Comparison of ENCODE assay signal across 8 cellular contexts in genomic region chr10:17257466-17258321, GRCh38. TPM values are rescaled to one million over a fixed set of nuclear protein-coding genes. Genes with fewer than 3 reads are reported as not detected.
DNase-seq lines count a peak whose midpoint lies in the region; ATAC-seq, FAIRE-seq and TF ChIP-seq lines count a peak whose summit lies in the region.

No MANE protein-coding gene starts in this region.

- H3K9ac ChIP-seq in SU-DHL-6 (ENCODE audit: low read length) (no peak overlapping the region), astrocyte (ENCODE audit: low read length) (peak overlapping the region; percentile 75), skeletal muscle satellite cell (ENCODE audit: low read depth, low read length) (peak overlapping the region; percentile 80)

- H3K27ac ChIP-seq in SU-DHL-6 (ENCODE audit: low read depth, low read length) (no peak overlapping the region), astrocyte (ENCODE audit: low read depth, low read length) (peak overlapping the region; percentile 21)

- ATAC-seq in GM21423 (IDR thresholded peaks at IDR 0.05; ENCODE audit: unreplicated experiment): peak; percentile 80

- H3K4me2 ChIP-seq in SU-DHL-6 (ENCODE audit: low read depth, low read length, poor library complexity, severe bottlenecking) (no peak overlapping the region), astrocyte (ENCODE audit: low read length) (peak overlapping the region; percentile 81), skeletal muscle satellite cell (ENCODE audit: low read length) (peak overlapping the region; percentile 82)

- no peaks in the 10 kb centered on the region for H3K27me3 ChIP-seq in SU-DHL-6 (ENCODE audit: low read length)
- no peaks in the 10 kb centered on the region for H3K27me3 ChIP-seq in astrocyte (ENCODE audit: insufficient read depth, low read length)
- no peaks in the 10 kb centered on the region for H3K27me3 ChIP-seq in skeletal muscle satellite cell (ENCODE audit: control insufficient read depth, insufficient read depth, low read length)

- no peaks in the 10 kb centered on the region for H3K9me2 ChIP-seq in SU-DHL-6 (replicated peaks; ENCODE audit: insufficient read depth, low read length)

- H3K4me1 ChIP-seq in astrocyte (ENCODE audit: insufficient read depth, low read length) (peaks cover 7% of the 10 kb centered on the region), skeletal muscle satellite cell (ENCODE audit: control insufficient read depth, insufficient read depth, low read length) (peaks cover 8% of the 10 kb centered on the region)

- FAIRE-seq in astrocyte (lab: Jason Lieb, UNC): peak; percentile 90

- H3K4me3 ChIP-seq in SU-DHL-6 (ENCODE audit: insufficient read depth, low read length, poor library complexity, severe bottlenecking) (no peak overlapping the region), astrocyte (ENCODE audit: insufficient read depth, low read depth, low read length) (peak overlapping the region; percentile 24), skeletal muscle satellite cell (ENCODE audit: low read length) (peak overlapping the region; percentile 65)

- H3K27me3 Mint-ChIP-seq in astrocyte (ENCODE audit: low read depth, unreplicated experiment): peaks cover 2% of the 10 kb centered on the region

- H3K4me1 Mint-ChIP-seq in astrocyte (ENCODE audit: low read depth, unreplicated experiment): peaks cover 15% of the 10 kb centered on the region

- H3K36me3 ChIP-seq in SU-DHL-6 (ENCODE audit: low read length) (no peaks in the 10 kb centered on the region), astrocyte (ENCODE audit: insufficient read depth, low read length) (no peaks in the 10 kb centered on the region), skeletal muscle satellite cell (ENCODE audit: insufficient read depth, low read length) (no peaks in the 10 kb centered on the region)

- peak; percentile 84 for DNase-seq in DMS53 (lab: John Stamatoyannopoulos, UW)
- DNase-seq in LHCN-M2 (ENCODE audit: low read depth): peak; percentile 71
- peak; percentile 58 for DNase-seq in astrocyte (ENCODE audit: low read depth)
- DNase-seq in hypothalamus (lab: John Stamatoyannopoulos, UW): peak in 28 of 51 donors; percentile 1 to 54 (median 28)
- no peak for DNase-seq in cortex of kidney (lab: John Stamatoyannopoulos, UW)

- TF ChIP-seq CTCF in SU-DHL-6 (IDR thresholded peaks at IDR 0.05; ENCODE audit: insufficient read depth, low read length, poor library complexity, severe bottlenecking) (peak; percentile 74), astrocyte (IDR thresholded peaks at IDR 0.05; ENCODE audit: insufficient read depth, low read depth, low read length) (peak; percentile 85)

- no peak overlapping the region for H3K4me3 Mint-ChIP-seq in astrocyte (ENCODE audit: unreplicated experiment)

- no peaks in the 10 kb centered on the region for H3K79me2 ChIP-seq in SU-DHL-6 (ENCODE audit: insufficient read depth, low read length)
- H3K79me2 ChIP-seq in astrocyte (ENCODE audit: insufficient read depth, low read length): no peaks in the 10 kb centered on the region

- H4K20me1 ChIP-seq in SU-DHL-6 (ENCODE audit: low read depth, low read length) (no peaks in the 10 kb centered on the region), astrocyte (ENCODE audit: insufficient read depth, low read length) (no peaks in the 10 kb centered on the region)

- no peak overlapping the region for H2AFZ ChIP-seq in SU-DHL-6 (ENCODE audit: low read depth, low read length, severe bottlenecking)
- peak overlapping the region; percentile 79 for H2AFZ ChIP-seq in astrocyte (ENCODE audit: low read depth, low read length)

- peaks cover 2% of the 10 kb centered on the region for H3K36me3 Mint-ChIP-seq in astrocyte (ENCODE audit: low read depth, unreplicated experiment)

- peaks cover 9% of the 10 kb centered on the region; the same call in 1 of the 2 replicates for H3K9me3 ChIP-seq in SU-DHL-6 (ENCODE audit: insufficient read depth, low read length)
- peaks cover 9% of the 10 kb centered on the region for H3K9me3 ChIP-seq in astrocyte (ENCODE audit: insufficient read depth, low read depth, low read length)
- peaks cover 9% of the 10 kb centered on the region for H3K9me3 ChIP-seq in skeletal muscle satellite cell (replicated peaks; ENCODE audit: low read length)

- H3K9me3 Mint-ChIP-seq in astrocyte (ENCODE audit: unreplicated experiment): peaks cover 10% of the 10 kb centered on the region

- H3K27ac Mint-ChIP-seq in astrocyte (ENCODE audit: unreplicated experiment): peak overlapping the region; percentile 72

- no peaks in the 10 kb centered on the region for H3F3A ChIP-seq in SU-DHL-6 (ENCODE audit: insufficient read depth)

RNA-seq across cellular contexts. Expression of gene VIM, which starts 29.7 kb away (rescaled TPM):
- total RNA-seq in LHCN-M2 (2014; rRNA removed): 9,336 and 11,900 TPM in 2 replicates
- 5,344 TPM for polyA plus RNA-seq in LHCN-M2 (2012)
- 5,172 and 5,400 TPM in 2 replicates for total RNA-seq in astrocyte
- 9,208 and 11,075 TPM in 2 replicates for total RNA-seq in skeletal muscle satellite cell (2012; rRNA removed)

RNA-seq across cellular contexts. Expression of gene TRDMT1, which starts 56.2 kb away (rescaled TPM):
- total RNA-seq in LHCN-M2 (2014; rRNA removed): 5.9 and 6.0 TPM in 2 replicates
- 2.3 TPM for polyA plus RNA-seq in LHCN-M2 (2012)
- 5.9 and 6.3 TPM in 2 replicates for total RNA-seq in astrocyte
- 4.8 and 5.8 TPM in 2 replicates for total RNA-seq in skeletal muscle satellite cell (2012; rRNA removed)
